Comparison of ENCODE assay signal across 25 cellular contexts in genomic region chr22:24129980-24130379, GRCh38.
"Had no signal": no experiment of that assay in that cellular context is flagged by ENCODE, and none has a peak within 500 bp of the region (broad histone marks: within the 10 kb centered on the region; RNA-seq: fewer than 3 reads in every experiment).

No MANE protein-coding gene starts in this region.

- H3K36me3 Mint-ChIP-seq: natural killer cell had no signal

- H3K4me1 ChIP-seq: pancreas, psoas muscle had no signal

- H3K4me1 Mint-ChIP-seq: endodermal cell had no signal

- H3K4me3 Mint-ChIP-seq: activated CD8-positive, alpha-beta memory T cell treated with anti-CD3 and anti-CD28 coated beads, Interleukin-2, amount 10 ng/mL, durations not matched to agents 7 days and 5 days; activated CD8-positive, alpha-beta T cell treated with anti-CD3 and anti-CD28 coated beads for 36 hours; endodermal cell; natural killer cell; stimulated activated naive CD8-positive, alpha-beta T cell treated with anti-CD3 and anti-CD28 coated beads, Interleukin-15, Interleukin-2, amounts not matched to agents 100 ng/mL and 50 ng/mL, for 24 hours; T-helper 17 cell had no signal

- H3K9me3 ChIP-seq: adrenal gland, ascending aorta, esophagus squamous epithelium, gastroesophageal sphincter, pancreas, psoas muscle, tibial nerve had no signal

- H3K27ac Mint-ChIP-seq: activated CD8-positive, alpha-beta memory T cell treated with anti-CD3 and anti-CD28 coated beads, Interleukin-2, amount 10 ng/mL, durations not matched to agents 7 days and 5 days; endodermal cell; stimulated activated naive CD8-positive, alpha-beta T cell treated with anti-CD3 and anti-CD28 coated beads, Interleukin-15, Interleukin-2, amounts not matched to agents 100 ng/mL and 50 ng/mL, for 24 hours had no signal

- H3K4me3 ChIP-seq: adrenal gland, ascending aorta, coronary artery, esophagus squamous epithelium, gastroesophageal sphincter, lung, pancreas, psoas muscle, tibial nerve had no signal

- H3K27me3 ChIP-seq: adrenal gland, ascending aorta, brain microvascular endothelial cell, esophagus squamous epithelium, gastroesophageal sphincter, pancreas, tibial nerve had no signal

- DNase-seq: activated CD4-positive, alpha-beta T cell treated with anti-CD3 and anti-CD28 coated beads for 48 hours; activated CD8-positive, alpha-beta memory T cell treated with anti-CD3 and anti-CD28 coated beads, Interleukin-2, amount 10 ng/mL, durations not matched to agents 7 days and 5 days; activated CD8-positive, alpha-beta T cell treated with anti-CD3 and anti-CD28 coated beads for 36 hours; activated T-cell treated with anti-CD3 and anti-CD28 coated beads for 4 hours; brain microvascular endothelial cell; central memory CD4-positive, alpha-beta T cell; endodermal cell; esophagus squamous epithelium; head of caudate nucleus; hypothalamus; natural killer cell; pancreas; psoas muscle; stimulated activated CD4-positive, alpha-beta T cell treated with anti-CD3 and anti-CD28 coated beads, Interleukin-4, amount 100 ng/mL, for 24 hours; substantia nigra; SW 1271; T-helper 17 cell had no signal

- H3K9me3 Mint-ChIP-seq: activated CD8-positive, alpha-beta T cell treated with anti-CD3 and anti-CD28 coated beads for 36 hours; endodermal cell; natural killer cell; stimulated activated naive CD8-positive, alpha-beta T cell treated with anti-CD3 and anti-CD28 coated beads, Interleukin-15, Interleukin-2, amounts not matched to agents 100 ng/mL and 50 ng/mL, for 24 hours had no signal

- ATAC-seq: activated CD8-positive, alpha-beta memory T cell treated with anti-CD3 and anti-CD28 coated beads, Interleukin-2, amount 10 ng/mL, durations not matched to agents 7 days and 5 days; activated CD8-positive, alpha-beta T cell treated with anti-CD3 and anti-CD28 coated beads for 36 hours; gastroesophageal sphincter; natural killer cell; pancreas; psoas muscle; right cardiac atrium; T-helper 17 cell had no signal

- H3K27ac ChIP-seq: adrenal gland, ascending aorta, brain microvascular endothelial cell, coronary artery, esophagus squamous epithelium, gastroesophageal sphincter, pancreas, psoas muscle, tibial nerve had no signal

- H3K27me3 Mint-ChIP-seq: activated CD8-positive, alpha-beta memory T cell treated with anti-CD3 and anti-CD28 coated beads, Interleukin-2, amount 10 ng/mL, durations not matched to agents 7 days and 5 days; activated CD8-positive, alpha-beta T cell treated with anti-CD3 and anti-CD28 coated beads for 36 hours; stimulated activated naive CD8-positive, alpha-beta T cell treated with anti-CD3 and anti-CD28 coated beads, Interleukin-15, Interleukin-2, amounts not matched to agents 100 ng/mL and 50 ng/mL, for 24 hours; T-helper 17 cell had no signal
